Comparison of ENCODE assay signal across 27 cellular contexts in genomic region chr16:25279491-25279890, GRCh38.
"Had no signal": no experiment of that assay in that cellular context is flagged by ENCODE, and none has a peak within 500 bp of the region (broad histone marks: within the 10 kb centered on the region; RNA-seq: fewer than 3 reads in every experiment).

No MANE protein-coding gene starts in this region.

- H3K4me3 ChIP-seq: cardiac muscle cell, colonic mucosa, dorsolateral prefrontal cortex, esophagus muscularis mucosa, hepatocyte, sigmoid colon, vagina had no signal

- H3K27ac ChIP-seq: cardiac muscle cell, colonic mucosa, dorsolateral prefrontal cortex, esophagus muscularis mucosa, hepatocyte, neutrophil, sigmoid colon, vagina had no signal

- H3K4me3 Mint-ChIP-seq: activated naive CD8-positive, alpha-beta T cell; nephron; stimulated activated effector memory CD8-positive, alpha-beta T cell treated with anti-CD3 and anti-CD28 coated beads, Interleukin-12 subunit alpha, Interleukin-12 subunit beta, amount 100 ng/mL, for 72 hours; stimulated activated naive CD8-positive, alpha-beta T cell treated with anti-CD3 and anti-CD28 coated beads, Interleukin-15, Interleukin-2, amounts not matched to agents 100 ng/mL and 50 ng/mL, for 24 hours; type B pancreatic cell had no signal

- H3K27ac Mint-ChIP-seq: activated naive CD8-positive, alpha-beta T cell; nephron; stimulated activated effector memory CD8-positive, alpha-beta T cell treated with anti-CD3 and anti-CD28 coated beads, Interleukin-12 subunit alpha, Interleukin-12 subunit beta, amount 100 ng/mL, for 72 hours; stimulated activated naive CD8-positive, alpha-beta T cell treated with anti-CD3 and anti-CD28 coated beads, Interleukin-15, Interleukin-2, amounts not matched to agents 100 ng/mL and 50 ng/mL, for 24 hours; type B pancreatic cell had no signal

- H3K4me1 ChIP-seq: colonic mucosa, esophagus muscularis mucosa, sigmoid colon, vagina had no signal

- H3K4me1 Mint-ChIP-seq: nephron; stimulated activated effector memory CD8-positive, alpha-beta T cell treated with anti-CD3 and anti-CD28 coated beads, Interleukin-12 subunit alpha, Interleukin-12 subunit beta, amount 100 ng/mL, for 72 hours had no signal

- H3K27me3 Mint-ChIP-seq: stimulated activated naive CD8-positive, alpha-beta T cell treated with anti-CD3 and anti-CD28 coated beads, Interleukin-15, Interleukin-2, amounts not matched to agents 100 ng/mL and 50 ng/mL, for 24 hours; type B pancreatic cell had no signal

- H3K27me3 ChIP-seq: cardiac muscle cell, colonic mucosa, esophagus muscularis mucosa, hepatocyte, neutrophil, sigmoid colon, vagina had no signal

- H3K9me3 Mint-ChIP-seq: stimulated activated effector memory CD8-positive, alpha-beta T cell treated with anti-CD3 and anti-CD28 coated beads, Interleukin-12 subunit alpha, Interleukin-12 subunit beta, amount 100 ng/mL, for 72 hours; stimulated activated naive CD8-positive, alpha-beta T cell treated with anti-CD3 and anti-CD28 coated beads, Interleukin-15, Interleukin-2, amounts not matched to agents 100 ng/mL and 50 ng/mL, for 24 hours had no signal

- DNase-seq: activated CD4-positive, alpha-beta T cell treated with anti-CD3 and anti-CD28 coated beads for 4 hours; activated CD4-positive, alpha-beta T cell treated with anti-CD3 and anti-CD28 coated beads, Interleukin-2, amount 50 U/mL, for 4 hours; activated effector memory CD4-positive, alpha-beta T cell treated with Interleukin-2 at 50 U/mL for 16 hours; activated naive CD4-positive, alpha-beta T cell treated with Interleukin-2 at 50 U/mL for 16 hours; activated T-cell treated with anti-CD3 and anti-CD28 coated beads for 4 hours; anterior cingulate cortex; cerebellar nuclear complex; colonic mucosa; dorsolateral prefrontal cortex; effector memory CD4-positive, alpha-beta T cell; islet precursor cell; left cardiac atrium; left ventricle myocardium superior; retina; sigmoid colon; small intestine; stimulated activated CD4-positive, alpha-beta T cell treated with anti-CD3 and anti-CD28 coated beads, Interleukin-4, amount 100 ng/mL, for 24 hours had no signal

- H3K36me3 ChIP-seq: cardiac muscle cell, colonic mucosa, esophagus muscularis mucosa, neutrophil, sigmoid colon, vagina had no signal

- H3K9me3 ChIP-seq: colonic mucosa, neutrophil, sigmoid colon, vagina had no signal

- H3K36me3 Mint-ChIP-seq: activated naive CD8-positive, alpha-beta T cell; stimulated activated effector memory CD8-positive, alpha-beta T cell treated with anti-CD3 and anti-CD28 coated beads, Interleukin-12 subunit alpha, Interleukin-12 subunit beta, amount 100 ng/mL, for 72 hours; type B pancreatic cell had no signal

- ATAC-seq: left cardiac atrium; left ventricle myocardium superior; stimulated activated effector memory CD8-positive, alpha-beta T cell treated with anti-CD3 and anti-CD28 coated beads, Interleukin-12 subunit alpha, Interleukin-12 subunit beta, amount 100 ng/mL, for 72 hours had no signal
